In the genomic region with DNA sequence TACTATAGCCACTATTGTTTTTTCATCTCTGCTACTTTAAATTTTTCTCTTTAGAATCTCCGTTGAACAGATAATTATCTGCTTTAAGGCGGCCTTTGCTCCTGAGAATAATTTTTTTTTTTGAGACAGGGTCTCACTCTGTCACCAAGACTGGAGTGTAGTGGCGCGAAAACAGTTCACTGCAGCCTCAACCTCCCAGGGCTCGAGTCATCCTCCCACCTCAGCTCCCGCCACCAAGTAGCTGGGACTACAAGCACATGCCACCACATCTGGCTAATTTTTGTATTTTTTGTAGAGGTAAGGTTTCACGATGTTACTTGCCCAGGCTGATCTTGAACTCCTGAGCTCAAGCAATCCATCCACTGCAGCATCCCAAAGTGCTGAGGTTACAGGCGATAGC, we compare ENCODE assay signal across 19 cellular contexts. TPM values are rescaled to one million over a fixed set of nuclear protein-coding genes. Genes with fewer than 3 reads are reported as not detected.
DNase-seq lines count a peak whose midpoint lies in the region; ATAC-seq and TF ChIP-seq lines count a peak whose summit lies in the region.
"Had no signal": no experiment of that assay in that cellular context is flagged by ENCODE, and none has a peak within 500 bp of the region (broad histone marks: within the 10 kb centered on the region; RNA-seq: fewer than 3 reads in every experiment).

No MANE protein-coding gene starts in this region.

- H3K27ac Mint-ChIP-seq in activated CD8-positive, alpha-beta T cell treated with anti-CD3 and anti-CD28 coated beads for 36 hours = peak overlapping the region; percentile 11
- no peak overlapping the region for H3K27ac Mint-ChIP-seq in activated CD8-positive, alpha-beta T cell treated with anti-CD3 and anti-CD28 coated beads, Interleukin-2, amount 10 ng/mL, durations not matched to agents 7 days and 5 days
- H3K27ac Mint-ChIP-seq in T-helper 17 cell = peak overlapping the region; percentile 2
- H3K27ac Mint-ChIP-seq in type B pancreatic cell = peak overlapping the region; percentile 26
- H3K27ac Mint-ChIP-seq: CD8-positive, alpha-beta T cell had no signal

- intact Hi-C loops in activated CD8-positive, alpha-beta T cell treated with anti-CD3 and anti-CD28 coated beads for 36 hours (cut with micrococcal nuclease) = no loop called here

- CTCF ChIA-PET in activated CD8-positive, alpha-beta T cell treated with anti-CD3 and anti-CD28 coated beads for 36 hours (lab: Charles Lee) = interaction anchor here (1.7 kb wide), 1 partner anchor 64 kb away, joined by 3 read pairs; no protein-coding TSS in a partner anchor
- CTCF ChIA-PET in activated CD8-positive, alpha-beta T cell treated with anti-CD3 and anti-CD28 coated beads, Interleukin-2, amount 10 ng/mL, durations not matched to agents 7 days and 5 days (lab: Charles Lee) = no interaction called here

- peaks cover 9% of the 10 kb centered on the region for H3K4me1 Mint-ChIP-seq in activated CD8-positive, alpha-beta T cell treated with anti-CD3 and anti-CD28 coated beads for 36 hours (ENCODE audit: low read depth)
- H3K4me1 Mint-ChIP-seq in activated CD8-positive, alpha-beta T cell treated with anti-CD3 and anti-CD28 coated beads, Interleukin-2, amount 10 ng/mL, durations not matched to agents 7 days and 5 days (ENCODE audit: low read depth) = peaks cover 5% of the 10 kb centered on the region
- H3K4me1 Mint-ChIP-seq in T-helper 17 cell (peaks cover 10% of the 10 kb centered on the region), type B pancreatic cell (ENCODE audit: unreplicated experiment) (peaks cover 26% of the 10 kb centered on the region)

- TF ChIP-seq CTCF in activated CD8-positive, alpha-beta T cell treated with anti-CD3 and anti-CD28 coated beads for 36 hours (IDR thresholded peaks at IDR 0.05) = no peak
- TF ChIP-seq CTCF in type B pancreatic cell (conservative IDR thresholded peaks at IDR 0.05) = no peak

- H3K27me3 Mint-ChIP-seq in activated CD8-positive, alpha-beta T cell treated with anti-CD3 and anti-CD28 coated beads for 36 hours = no peaks in the 10 kb centered on the region
- H3K27me3 Mint-ChIP-seq in activated CD8-positive, alpha-beta T cell treated with anti-CD3 and anti-CD28 coated beads, Interleukin-2, amount 10 ng/mL, durations not matched to agents 7 days and 5 days (ENCODE audit: low read depth) = no peaks in the 10 kb centered on the region
- H3K27me3 Mint-ChIP-seq in T-helper 17 cell = no peaks in the 10 kb centered on the region
- no peaks in the 10 kb centered on the region for H3K27me3 Mint-ChIP-seq in type B pancreatic cell

- POLR2A ChIA-PET in activated CD8-positive, alpha-beta T cell treated with anti-CD3 and anti-CD28 coated beads for 36 hours (lab: Charles Lee) = no interaction called here
- POLR2A ChIA-PET in activated CD8-positive, alpha-beta T cell treated with anti-CD3 and anti-CD28 coated beads, Interleukin-2, amount 10 ng/mL, durations not matched to agents 7 days and 5 days (lab: Charles Lee) = no interaction called here

- no peak overlapping the region for H3K4me3 Mint-ChIP-seq in activated CD8-positive, alpha-beta T cell treated with anti-CD3 and anti-CD28 coated beads for 36 hours
- H3K4me3 Mint-ChIP-seq in activated CD8-positive, alpha-beta T cell treated with anti-CD3 and anti-CD28 coated beads, Interleukin-2, amount 10 ng/mL, durations not matched to agents 7 days and 5 days = no peak overlapping the region
- H3K4me3 Mint-ChIP-seq in T-helper 17 cell = no peak overlapping the region
- H3K4me3 Mint-ChIP-seq in type B pancreatic cell = no peak overlapping the region
- H3K4me3 Mint-ChIP-seq: CD8-positive, alpha-beta T cell had no signal

- no peaks in the 10 kb centered on the region for H3K9me3 ChIP-seq in T-helper 17 cell (ENCODE audit: control insufficient read depth, low read length, poor library complexity, severe bottlenecking)
- H3K9me3 ChIP-seq: A549, Caco-2, SJCRH30 had no signal

- peaks cover 22% of the 10 kb centered on the region for H3K36me3 Mint-ChIP-seq in activated CD8-positive, alpha-beta T cell treated with anti-CD3 and anti-CD28 coated beads for 36 hours (ENCODE audit: low read depth)
- H3K36me3 Mint-ChIP-seq in activated CD8-positive, alpha-beta T cell treated with anti-CD3 and anti-CD28 coated beads, Interleukin-2, amount 10 ng/mL, durations not matched to agents 7 days and 5 days (ENCODE audit: low read depth) = peaks cover 17% of the 10 kb centered on the region
- H3K36me3 Mint-ChIP-seq in T-helper 17 cell (ENCODE audit: low read depth) (peaks cover 3% of the 10 kb centered on the region), type B pancreatic cell (peaks cover 12% of the 10 kb centered on the region)

- no peaks in the 10 kb centered on the region for H3K9me3 Mint-ChIP-seq in activated CD8-positive, alpha-beta T cell treated with anti-CD3 and anti-CD28 coated beads for 36 hours
- H3K9me3 Mint-ChIP-seq in activated CD8-positive, alpha-beta T cell treated with anti-CD3 and anti-CD28 coated beads, Interleukin-2, amount 10 ng/mL, durations not matched to agents 7 days and 5 days (ENCODE audit: insufficient read depth) = no peaks in the 10 kb centered on the region
- no peaks in the 10 kb centered on the region for H3K9me3 Mint-ChIP-seq in type B pancreatic cell
- H3K9me3 Mint-ChIP-seq: CD8-positive, alpha-beta T cell had no signal

- peak; percentile 30 for ATAC-seq in activated CD8-positive, alpha-beta T cell treated with anti-CD3 and anti-CD28 coated beads for 36 hours
- no peak for ATAC-seq in activated CD8-positive, alpha-beta T cell treated with anti-CD3 and anti-CD28 coated beads, Interleukin-2, amount 10 ng/mL, durations not matched to agents 7 days and 5 days
- no peak for ATAC-seq in T-helper 17 cell
- ATAC-seq: A549; CD8-positive, alpha-beta T cell; Right ventricle myocardium inferior had no signal

- peak; percentile 20 for DNase-seq in activated CD8-positive, alpha-beta T cell treated with anti-CD3 and anti-CD28 coated beads for 36 hours
- DNase-seq in activated CD8-positive, alpha-beta T cell treated with anti-CD3 and anti-CD28 coated beads, Interleukin-2, amount 10 ng/mL, durations not matched to agents 7 days and 5 days = no peak
- DNase-seq in stimulated activated CD4-positive, alpha-beta T cell treated with anti-CD3 and anti-CD28 coated beads, Interleukin-15, amount 100 ng/mL, for 24 hours = peak; percentile 33
- DNase-seq in stimulated activated CD4-positive, alpha-beta T cell treated with anti-CD3 and anti-CD28 coated beads, Interleukin-2, amount 100 ng/mL, for 48 hours = no peak
- DNase-seq in T-helper 17 cell = no peak
- DNase-seq in type B pancreatic cell (ENCODE audit: extremely low spot score, unreplicated experiment) = no peak
- DNase-seq in NCI-H1417 (lab: John Stamatoyannopoulos, UW) = no peak
- DNase-seq: C1 segment of cervical spinal cord; Caco-2; CD8-positive, alpha-beta T cell; H7; KBM-7; NCI-H1105 treated with DMSO at 0.1 percent for 48 hours; NCI-H2029 treated with DMSO at 0.1 percent for 48 hours; NCI-H526 treated with DMSO at 0.1 percent for 48 hours; PC-9; SJCRH30 had no signal

RNA-seq across cellular contexts. Expression of gene TRIT1, which starts 28.6 kb away (rescaled TPM):
- 10 to 100 TPM; 34.2 to 34.5 TPM for total RNA-seq in activated CD8-positive, alpha-beta T cell treated with anti-CD3 and anti-CD28 coated beads for 36 hours
- 10 to 100 TPM; 18.2 to 18.8 TPM for total RNA-seq in activated CD8-positive, alpha-beta T cell treated with anti-CD3 and anti-CD28 coated beads, Interleukin-2, amount 10 ng/mL, durations not matched to agents 7 days and 5 days
- 1 to 10 TPM; 9.5 to 9.8 TPM for total RNA-seq in T-helper 17 cell
- total RNA-seq in type B pancreatic cell (ENCODE audit: low replicate concordance) = 23.9 and 29.6 TPM in 2 replicates

RNA-seq across cellular contexts. Expression of gene MYCL, which starts 47.0 kb away (rescaled TPM):
- under 1 TPM; 0.13 to 0.20 TPM for total RNA-seq in activated CD8-positive, alpha-beta T cell treated with anti-CD3 and anti-CD28 coated beads for 36 hours
- total RNA-seq in activated CD8-positive, alpha-beta T cell treated with anti-CD3 and anti-CD28 coated beads, Interleukin-2, amount 10 ng/mL, durations not matched to agents 7 days and 5 days = not detected
- 1 to 10 TPM in 1 of 2 donors, under 1 TPM in 1; 0.68 to 1.2 TPM for total RNA-seq in T-helper 17 cell
- total RNA-seq in type B pancreatic cell (ENCODE audit: low replicate concordance) = 19.5 and 36.5 TPM in 2 replicates

Comparison
In these comparisons a context has a peak if more than half of its experiments do, and no peak if none do; other contexts are left out.
1. DNase-seq: peak in activated CD8-positive, alpha-beta T cell treated with anti-CD3 and anti-CD28 coated beads for 36 hours (single experiment) and stimulated activated CD4-positive, alpha-beta T cell treated with anti-CD3 and anti-CD28 coated beads, Interleukin-15, amount 100 ng/mL, for 24 hours (single experiment); none in activated CD8-positive, alpha-beta T cell treated with anti-CD3 and anti-CD28 coated beads, Interleukin-2, amount 10 ng/mL, durations not matched to agents 7 days and 5 days (single experiment), stimulated activated CD4-positive, alpha-beta T cell treated with anti-CD3 and anti-CD28 coated beads, Interleukin-2, amount 100 ng/mL, for 48 hours (0 of 2), T-helper 17 cell (0 of 3), type B pancreatic cell (single experiment) and NCI-H1417 (0 of 3).